ENCODE assay signal across 8 cellular contexts in genomic region chr9:112333639-112334318, GRCh38. TPM values are rescaled to one million over a fixed set of nuclear protein-coding genes. Genes with fewer than 3 reads are reported as not detected.
DNase-seq lines count a peak whose midpoint lies in the region; ATAC-seq and TF ChIP-seq lines count a peak whose summit lies in the region.

No MANE protein-coding gene starts in this region.

- H3K4me1 Mint-ChIP-seq in CD4-positive, CD25-positive, alpha-beta regulatory T cell: peaks cover 22 to 35% (median 29%) of the 10 kb centered on the region in 4 donors
- H3K4me1 Mint-ChIP-seq in dendritic cell treated with granulocyte-macrophage colony-stimulating factor and Interleukin-4, amounts not matched to agents 40 ng/mL and 50 ng/mL, for 4 days (ENCODE audit: low read depth): peaks cover 17% of the 10 kb centered on the region

- intact Hi-C loops in dendritic cell treated with granulocyte-macrophage colony-stimulating factor and Interleukin-4, amounts not matched to agents 40 ng/mL and 50 ng/mL, for 4 days (cut with micrococcal nuclease): loop anchor here (2.0 to 10.0 kb wide), 2 partner anchors 239 to 437 kb away; partner anchors contain the start of gene UGCG
- intact Hi-C loops in right lobe of liver (cut with DNase I): no loop called here

- peak overlapping the region; percentile 88 for H3K4me3 ChIP-seq in CD4-positive, CD25-positive, alpha-beta regulatory T cell (ENCODE audit: low read depth, low read length)
- H3K4me3 ChIP-seq in right lobe of liver: peak overlapping the region; percentile 79 to 93 (median 89)

- H3K9me3 ChIP-seq in CD4-positive, CD25-positive, alpha-beta regulatory T cell (ENCODE audit: control insufficient read depth in 2 of 2, low read length in 2 of 2): no peaks in the 10 kb centered on the region
- H3K9me3 ChIP-seq in right lobe of liver: no peaks in the 10 kb centered on the region

- no peaks in the 10 kb centered on the region for H3K27me3 ChIP-seq in CD4-positive, CD25-positive, alpha-beta regulatory T cell (ENCODE audit: control insufficient read depth, insufficient read depth, low read length)
- H3K27me3 ChIP-seq in right lobe of liver: no peaks in the 10 kb centered on the region

- H3K36me3 Mint-ChIP-seq in CD4-positive, CD25-positive, alpha-beta regulatory T cell: peaks cover under 1% of the 10 kb centered on the region
- peaks cover 12% of the 10 kb centered on the region for H3K36me3 Mint-ChIP-seq in dendritic cell treated with granulocyte-macrophage colony-stimulating factor and Interleukin-4, amounts not matched to agents 40 ng/mL and 50 ng/mL, for 4 days (ENCODE audit: low read depth)

- ATAC-seq in CD4-positive, CD25-positive, alpha-beta regulatory T cell (ENCODE audit: low read depth in 2 of 2): peak; percentile 85 to 89
- ATAC-seq in GM19395 (IDR thresholded peaks at IDR 0.05; ENCODE audit: unreplicated experiment): peak; percentile 67
- peak; percentile 77 for ATAC-seq in HG03521 (IDR thresholded peaks at IDR 0.05; ENCODE audit: unreplicated experiment)
- ATAC-seq in right lobe of liver: peak; percentile 80 to 93 (median 87)

- peak overlapping the region; percentile 95 for H3K27ac ChIP-seq in CD4-positive, CD25-positive, alpha-beta regulatory T cell (ENCODE audit: insufficient read depth, low read length, poor library complexity, severe bottlenecking)
- H3K27ac ChIP-seq in right lobe of liver: peak overlapping the region; percentile 90 to 98 (median 98)

- peak overlapping the region; percentile 83 to 93 (median 88) for H3K27ac Mint-ChIP-seq in CD4-positive, CD25-positive, alpha-beta regulatory T cell
- peak overlapping the region; percentile 85 for H3K27ac Mint-ChIP-seq in dendritic cell treated with granulocyte-macrophage colony-stimulating factor and Interleukin-4, amounts not matched to agents 40 ng/mL and 50 ng/mL, for 4 days

- TF ChIP-seq CTCF in right lobe of liver (IDR thresholded peaks at IDR 0.05): peak; percentile 47 to 61 (median 50)

- DNase-seq in CD4-positive, CD25-positive, alpha-beta regulatory T cell: peak; percentile 87 to 96 (median 89)
- DNase-seq in NCI-H748 (lab: John Stamatoyannopoulos, UW; ENCODE audit: unreplicated experiment): peak; percentile 98
- DNase-seq in activated CD4-positive, alpha-beta T cell treated with anti-CD3 and anti-CD28 coated beads, Interleukin-2, amount 50 U/mL, for 24 hours (ENCODE audit: low read depth in 1 of 2, low spot score in 1 of 2): peak; percentile 83 to 90
- peak; percentile 97 to 98 (median 97) for DNase-seq in right lobe of liver
- DNase-seq in stimulated activated CD4-positive, alpha-beta T cell treated with anti-CD3 and anti-CD28 coated beads, Interleukin-4, amount 100 ng/mL, for 24 hours: peak; percentile 91

- under 1% methylated on average over 25 of the region's 72 CpGs for whole genome bisulfite sequencing in right lobe of liver (ENCODE audit: insufficient coverage, low coverage, low lambda C conversion rate, missing lambda C conversion rate)

- no peaks in the 10 kb centered on the region for H3K36me3 ChIP-seq in CD4-positive, CD25-positive, alpha-beta regulatory T cell (ENCODE audit: control insufficient read depth, insufficient read depth, low read length)
- no peaks in the 10 kb centered on the region for H3K36me3 ChIP-seq in right lobe of liver

- no peaks in the 10 kb centered on the region for H3K27me3 Mint-ChIP-seq in CD4-positive, CD25-positive, alpha-beta regulatory T cell
- peaks cover 3% of the 10 kb centered on the region for H3K27me3 Mint-ChIP-seq in dendritic cell treated with granulocyte-macrophage colony-stimulating factor and Interleukin-4, amounts not matched to agents 40 ng/mL and 50 ng/mL, for 4 days

- peak overlapping the region; percentile 94 to 99 (median 96) for H3K4me3 Mint-ChIP-seq in CD4-positive, CD25-positive, alpha-beta regulatory T cell
- peak overlapping the region; percentile 86 for H3K4me3 Mint-ChIP-seq in dendritic cell treated with granulocyte-macrophage colony-stimulating factor and Interleukin-4, amounts not matched to agents 40 ng/mL and 50 ng/mL, for 4 days

- peaks cover 38% of the 10 kb centered on the region for H3K4me1 ChIP-seq in CD4-positive, CD25-positive, alpha-beta regulatory T cell (ENCODE audit: control insufficient read depth, insufficient read depth, low read length, poor library complexity, severe bottlenecking)
- peaks cover 0 to 34% (median 8%) of the 10 kb centered on the region in 4 donors for H3K4me1 ChIP-seq in right lobe of liver

- peaks cover 0 to 2% (median 0%) of the 10 kb centered on the region in 7 donors for H3K9me3 Mint-ChIP-seq in CD4-positive, CD25-positive, alpha-beta regulatory T cell
- no peaks in the 10 kb centered on the region for H3K9me3 Mint-ChIP-seq in dendritic cell treated with granulocyte-macrophage colony-stimulating factor and Interleukin-4, amounts not matched to agents 40 ng/mL and 50 ng/mL, for 4 days

- TF ChIP-seq POLR2A in right lobe of liver (IDR thresholded peaks at IDR 0.05): peak; percentile 44

RNA-seq across cellular contexts. Expression of gene PTBP3, which starts 0.4 kb away (rescaled TPM):
- total RNA-seq in CD4-positive, CD25-positive, alpha-beta regulatory T cell: 144 TPM
- polyA plus RNA-seq in CD4-positive, CD25-positive, alpha-beta regulatory T cell: 10 to 100 TPM; 49.5 to 56.8 (median 52.8) TPM
- 10 to 100 TPM; 16.3 to 29.9 (median 19.3) TPM for total RNA-seq in right lobe of liver

RNA-seq across cellular contexts. Expression of gene HSDL2, which starts 46.1 kb away (rescaled TPM):
- 15.3 TPM for total RNA-seq in CD4-positive, CD25-positive, alpha-beta regulatory T cell
- 10 to 100 TPM; 19.5 to 30.4 (median 23.2) TPM for polyA plus RNA-seq in CD4-positive, CD25-positive, alpha-beta regulatory T cell
- total RNA-seq in right lobe of liver: 10 to 100 TPM; 65.8 to 96.8 (median 79.8) TPM

Comparison
In these comparisons a context has a peak if more than half of its experiments do, and no peak if none do; other contexts are left out.
1. Peak in every context shown above with its lines: DNase-seq, ATAC-seq, H3K4me3 ChIP-seq and H3K27ac ChIP-seq.